Comparison of ENCODE assay signal across 13 cellular contexts in the genomic region with DNA sequence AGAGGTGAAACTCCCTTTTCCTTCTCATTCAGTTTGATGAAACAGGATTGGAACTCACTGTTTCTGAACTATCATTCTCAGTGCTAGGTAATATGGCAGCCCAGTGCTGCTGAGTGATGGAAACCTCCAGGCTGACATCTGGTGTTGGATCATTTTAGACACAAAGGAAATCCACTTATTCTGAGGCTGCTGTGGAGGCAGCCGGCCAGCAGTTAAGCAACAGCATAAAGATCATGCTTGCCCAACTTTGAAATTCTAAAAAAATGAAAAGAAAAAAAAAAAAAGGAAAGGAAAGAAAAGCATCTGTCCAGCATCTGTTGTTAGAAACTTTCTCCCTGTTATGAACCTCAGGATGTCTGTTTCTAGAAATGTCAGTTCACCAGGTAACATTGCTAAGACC.
A peak's percentile ranks its signal among the peaks of the same experiment; 100 is the strongest.
DNase-seq lines count a peak whose midpoint lies in the region; ATAC-seq and TF ChIP-seq lines count a peak whose summit lies in the region.
"Had no signal": no experiment of that assay in that cellular context is flagged by ENCODE, and none has a peak within 500 bp of the region (broad histone marks: within the 10 kb centered on the region; RNA-seq: fewer than 3 reads in every experiment).

No MANE protein-coding gene starts in this region.

- DNase-seq in A673 (ENCODE audit: low spot score) (peak; percentile 52), M059J (ENCODE audit: low read depth) (peak; percentile 39), endodermal cell (no peak), lung (ENCODE audit: low spot score) (no peak), foreskin keratinocyte (no peak)
- no peak for DNase-seq in naive thymus-derived CD4-positive, alpha-beta T cell
- DNase-seq in stimulated activated naive CD8-positive, alpha-beta T cell treated with anti-CD3 and anti-CD28 coated beads, Interleukin-15, amount 100 ng/mL, for 72 hours, result no peak
- DNase-seq: activated CD4-positive, alpha-beta T cell treated with anti-CD3 and anti-CD28 coated beads for 36 hours; activated gamma-delta T cell treated with Interleukin-2 at 50 U/mL for 16 hours; NCI-H1930; stimulated activated CD4-positive, alpha-beta T cell treated with anti-CD3 and anti-CD28 coated beads, Interleukin-4, amount 100 ng/mL, for 24 hours had no signal

- intact Hi-C loops in A673 (cut with micrococcal nuclease; ENCODE audit: unreplicated experiment), result no loop called here
- intact Hi-C loops in naive thymus-derived CD4-positive, alpha-beta T cell (cut with micrococcal nuclease), result loop anchor here in 1 of 2 donors (2.0 kb wide), 1 partner anchor 15 kb away; no protein-coding TSS in a partner anchor

- peak; percentile 19 for ATAC-seq in lung (ENCODE audit: insufficient read depth, low FRiP score)
- ATAC-seq in naive thymus-derived CD4-positive, alpha-beta T cell, result no peak
- ATAC-seq in foreskin keratinocyte, result no peak
- no peak for ATAC-seq in HG02759 (IDR thresholded peaks at IDR 0.05; ENCODE audit: unreplicated experiment)
- ATAC-seq in stimulated activated naive CD8-positive, alpha-beta T cell treated with anti-CD3 and anti-CD28 coated beads, Interleukin-15, amount 100 ng/mL, for 72 hours, result no peak
- ATAC-seq: activated CD4-positive, alpha-beta T cell treated with anti-CD3 and anti-CD28 coated beads for 36 hours had no signal

- H3K4me1 ChIP-seq in A673 (ENCODE audit: insufficient read depth, low read length, poor library complexity, severe bottlenecking) (peaks cover 24% of the 10 kb centered on the region), endodermal cell (ENCODE audit: control insufficient read depth, insufficient read depth, low read length) (no peaks in the 10 kb centered on the region), lung (ENCODE audit: control insufficient read depth in 2 of 2, insufficient read depth in 2 of 2, low read length in 2 of 2) (no peaks in the 10 kb centered on the region), foreskin keratinocyte (peaks cover 3% of the 10 kb centered on the region)
- no peaks in the 10 kb centered on the region for H3K4me1 ChIP-seq in naive thymus-derived CD4-positive, alpha-beta T cell (ENCODE audit: control insufficient read depth in 2 of 2, insufficient read depth in 2 of 2, low read length in 2 of 2)

- H3K36me3 Mint-ChIP-seq in endodermal cell (ENCODE audit: low read depth), result no peaks in the 10 kb centered on the region
- no peaks in the 10 kb centered on the region for H3K36me3 Mint-ChIP-seq in naive thymus-derived CD4-positive, alpha-beta T cell

- 95% methylated on average over 1 of the region's 1 CpG; no CpG with 5 or more reads in 1 of the 2 experiments for WGBS in endodermal cell (ENCODE audit: insufficient coverage in 1 of 2, insufficient read length in 1 of 2), 2 experiments
- WGBS in lung, 2 donors, result 56 to 63% methylated on average over 1 of the region's 1 CpG

- 0 out of 2 replicates have a peak, but pooled peaks have one; percentile 18 for TF ChIP-seq CTCF in A673 (conservative IDR thresholded peaks at IDR 0.05; ENCODE audit: low read depth, low read length)
- TF ChIP-seq CTCF in endodermal cell (conservative IDR thresholded peaks at IDR 0.05), result no peak
- TF ChIP-seq CTCF in lung (IDR thresholded peaks at IDR 0.05; ENCODE audit: control extremely low read depth, extremely low read depth), result no peak
- no peak for TF ChIP-seq CTCF in foreskin keratinocyte (conservative IDR thresholded peaks at IDR 0.05)

- H3K9ac ChIP-seq in endodermal cell (ENCODE audit: extremely low read depth, low read length, poor library complexity, severe bottlenecking), result no peak overlapping the region

- H3K36me3 ChIP-seq in A673 (ENCODE audit: insufficient read depth, low read length, poor library complexity, severe bottlenecking) (no peaks in the 10 kb centered on the region), endodermal cell (ENCODE audit: control insufficient read depth, insufficient read depth, low read length) (no peaks in the 10 kb centered on the region), lung (ENCODE audit: control insufficient read depth in 2 of 2, insufficient read depth in 2 of 2, low read length in 2 of 2) (no peaks in the 10 kb centered on the region)
- H3K36me3 ChIP-seq in naive thymus-derived CD4-positive, alpha-beta T cell (ENCODE audit: control insufficient read depth in 2 of 3, insufficient read depth in 3 of 3, low read length in 3 of 3), result no peaks in the 10 kb centered on the region

- H3K27ac Mint-ChIP-seq in endodermal cell, result peak overlapping the region; percentile 36
- H3K27ac Mint-ChIP-seq in naive thymus-derived CD4-positive, alpha-beta T cell, result no peak overlapping the region
- H3K27ac Mint-ChIP-seq in stimulated activated naive CD8-positive, alpha-beta T cell treated with anti-CD3 and anti-CD28 coated beads, Interleukin-15, amount 100 ng/mL, for 72 hours, result no peak overlapping the region
- H3K27ac Mint-ChIP-seq: activated CD4-positive, alpha-beta T cell treated with anti-CD3 and anti-CD28 coated beads for 36 hours; dendritic cell treated with granulocyte-macrophage colony-stimulating factor and Interleukin-4, amounts not matched to agents 40 ng/mL and 50 ng/mL, for 4 days had no signal

- CTCF ChIA-PET in A673 (lab: Charles Lee), result no interaction called here
- CTCF ChIA-PET in naive thymus-derived CD4-positive, alpha-beta T cell (lab: Charles Lee), result no interaction called here

- H3K27me3 Mint-ChIP-seq in endodermal cell (ENCODE audit: insufficient read depth), result no peaks in the 10 kb centered on the region
- H3K27me3 Mint-ChIP-seq in naive thymus-derived CD4-positive, alpha-beta T cell, result peaks cover 0 to 5% (median 0%) of the 10 kb centered on the region in 5 donors
- no peaks in the 10 kb centered on the region for H3K27me3 Mint-ChIP-seq in stimulated activated naive CD8-positive, alpha-beta T cell treated with anti-CD3 and anti-CD28 coated beads, Interleukin-15, amount 100 ng/mL, for 72 hours
- H3K27me3 Mint-ChIP-seq: dendritic cell treated with granulocyte-macrophage colony-stimulating factor and Interleukin-4, amounts not matched to agents 40 ng/mL and 50 ng/mL, for 4 days had no signal

- H3K4me3 Mint-ChIP-seq in endodermal cell, result no peak overlapping the region
- no peak overlapping the region for H3K4me3 Mint-ChIP-seq in naive thymus-derived CD4-positive, alpha-beta T cell
- no peak overlapping the region for H3K4me3 Mint-ChIP-seq in stimulated activated naive CD8-positive, alpha-beta T cell treated with anti-CD3 and anti-CD28 coated beads, Interleukin-15, amount 100 ng/mL, for 72 hours
- H3K4me3 Mint-ChIP-seq: activated CD4-positive, alpha-beta T cell treated with anti-CD3 and anti-CD28 coated beads for 36 hours; dendritic cell treated with granulocyte-macrophage colony-stimulating factor and Interleukin-4, amounts not matched to agents 40 ng/mL and 50 ng/mL, for 4 days had no signal

- no TSS peak for BruUV-seq in A673 (replicated peaks; lab: Mats Ljungman, UMichigan)

- POLR2A ChIA-PET in A673 (lab: Charles Lee; ENCODE audit: low non-redundant PET), result no interaction called here
- POLR2A ChIA-PET in naive thymus-derived CD4-positive, alpha-beta T cell (lab: Charles Lee), result no interaction called here

- H3K4me1 Mint-ChIP-seq in endodermal cell, result no peaks in the 10 kb centered on the region
- no peaks in the 10 kb centered on the region for H3K4me1 Mint-ChIP-seq in naive thymus-derived CD4-positive, alpha-beta T cell
- H3K4me1 Mint-ChIP-seq in stimulated activated naive CD8-positive, alpha-beta T cell treated with anti-CD3 and anti-CD28 coated beads, Interleukin-15, amount 100 ng/mL, for 72 hours, result no peaks in the 10 kb centered on the region
- H3K4me1 Mint-ChIP-seq: activated CD4-positive, alpha-beta T cell treated with anti-CD3 and anti-CD28 coated beads for 36 hours had no signal

- no peaks in the 10 kb centered on the region for H3K9me3 Mint-ChIP-seq in endodermal cell
- H3K9me3 Mint-ChIP-seq in naive thymus-derived CD4-positive, alpha-beta T cell, result peaks cover 0 to 1% (median 0%) of the 10 kb centered on the region in 11 donors
- no peaks in the 10 kb centered on the region for H3K9me3 Mint-ChIP-seq in stimulated activated naive CD8-positive, alpha-beta T cell treated with anti-CD3 and anti-CD28 coated beads, Interleukin-15, amount 100 ng/mL, for 72 hours

- no peaks in the 10 kb centered on the region for H3K9me3 ChIP-seq in A673 (ENCODE audit: low read depth, low read length, poor library complexity, severe bottlenecking)
- H3K9me3 ChIP-seq in endodermal cell (ENCODE audit: control insufficient read depth, low read length), result no peaks in the 10 kb centered on the region
- H3K9me3 ChIP-seq in lung (ENCODE audit: control insufficient read depth in 2 of 2, insufficient read depth in 1 of 2, low read length in 1 of 2), result no peaks in the 10 kb centered on the region
- H3K9me3 ChIP-seq in naive thymus-derived CD4-positive, alpha-beta T cell (ENCODE audit: control insufficient read depth in 2 of 3, low read length in 3 of 3), result no peaks in the 10 kb centered on the region

- no peak overlapping the region for H3K27ac ChIP-seq in A673 (ENCODE audit: low read depth, low read length, poor library complexity, severe bottlenecking)
- H3K27ac ChIP-seq in endodermal cell (ENCODE audit: low read depth, low read length), result peak overlapping the region; percentile 66
- H3K27ac ChIP-seq in lung (ENCODE audit: low read depth in 1 of 2, low read length in 1 of 2), result no peak overlapping the region
- H3K27ac ChIP-seq in naive thymus-derived CD4-positive, alpha-beta T cell (ENCODE audit: low read depth, low read length), result no peak overlapping the region
- no peak overlapping the region for H3K27ac ChIP-seq in foreskin keratinocyte

- H3K27me3 ChIP-seq in A673 (replicated peaks; ENCODE audit: insufficient read depth, low read depth, low read length, poor library complexity) (no peaks in the 10 kb centered on the region), endodermal cell (ENCODE audit: control insufficient read depth, insufficient read depth, low read length, poor library complexity, severe bottlenecking) (no peaks in the 10 kb centered on the region), lung (ENCODE audit: control insufficient read depth, insufficient read depth) (no peaks in the 10 kb centered on the region), foreskin keratinocyte (no peaks in the 10 kb centered on the region)
- no peaks in the 10 kb centered on the region for H3K27me3 ChIP-seq in naive thymus-derived CD4-positive, alpha-beta T cell (ENCODE audit: control insufficient read depth in 2 of 2, insufficient read depth in 2 of 2, low read length in 2 of 2)

- H3K4me3 ChIP-seq in A673 (ENCODE audit: low read depth, low read length, poor library complexity, severe bottlenecking) (no peak overlapping the region), endodermal cell (ENCODE audit: low read length) (no peak overlapping the region), lung (no peak overlapping the region)
- no peak overlapping the region for H3K4me3 ChIP-seq in naive thymus-derived CD4-positive, alpha-beta T cell (ENCODE audit: low read length)

Comparison
In these comparisons a context has a peak if more than half of its experiments do, and no peak if none do; other contexts are left out.
1. DNase-seq: peak in A673 (single experiment) and M059J (single experiment); none in endodermal cell (single experiment), lung (single experiment), naive thymus-derived CD4-positive, alpha-beta T cell (0 of 9), foreskin keratinocyte (0 of 2) and stimulated activated naive CD8-positive, alpha-beta T cell treated with anti-CD3 and anti-CD28 coated beads, Interleukin-15, amount 100 ng/mL, for 72 hours (0 of 2).